Comparison of ENCODE assay signal across 8 cellular contexts in genomic region chr14:92323031-92323915, GRCh38. TPM values are rescaled to one million over a fixed set of nuclear protein-coding genes. Genes with fewer than 3 reads are reported as not detected.
DNase-seq lines count a peak whose midpoint lies in the region; ATAC-seq and TF ChIP-seq lines count a peak whose summit lies in the region.
"Had no signal": no experiment of that assay in that cellular context is flagged by ENCODE, and none has a peak within 500 bp of the region (broad histone marks: within the 10 kb centered on the region; RNA-seq: fewer than 3 reads in every experiment).

Gene SLC24A4 (plus strand): TSS chr14:92323165. CDS start chr14:92323831, 666 bp downstream.

- in situ Hi-C loops in GM13977 (cut with MboI; ENCODE audit: low pct_unique_long_range_greater_than_20kb, low sequenced_read_pairs, unreplicated experiment) = no loop called here

- no peak for TF ChIP-seq CTCF in GM13977 (IDR thresholded peaks at IDR 0.05; ENCODE audit: extremely low read depth, insufficient read depth, missing control alignments)
- 0 out of 2 replicates have a peak, but pooled peaks have one; percentile 7 for TF ChIP-seq CTCF in VCaP (conservative IDR thresholded peaks at IDR 0.05)
- TF ChIP-seq CTCF in hepatocyte (IDR thresholded peaks at IDR 0.05; ENCODE audit: poor library complexity) = no peak

- peak within 1 kb of the TSS in 1 of 3 donors; percentile 45 for H3K9ac ChIP-seq in skeletal muscle tissue (ENCODE audit: low read depth in 1 of 3, low read length in 3 of 3)

- H3K9me2 ChIP-seq in hepatocyte (replicated peaks; ENCODE audit: insufficient read depth) = no peaks in the 10 kb centered on the region

- H3K27me3 ChIP-seq in hepatocyte (peaks cover 88% of the 10 kb centered on the region), skeletal muscle tissue (ENCODE audit: control insufficient read depth in 3 of 3, insufficient read depth in 3 of 3, low read length in 3 of 3) (peaks cover 37 to 48% (median 41%) of the 10 kb centered on the region in 3 donors), SJCRH30 (no peaks in the 10 kb centered on the region)

- H3K4me3 ChIP-seq in hepatocyte (no peak within 1 kb of the TSS), skeletal muscle tissue (ENCODE audit: low read length in 3 of 3) (peak within 1 kb of the TSS in 2 of 3 donors; percentile 32 to 49), SJCRH30 (no peak within 1 kb of the TSS)
- H3K4me3 ChIP-seq: K562 had no signal

- H3K27ac ChIP-seq in VCaP = no peak within 1 kb of the TSS
- no peak within 1 kb of the TSS for H3K27ac ChIP-seq in hepatocyte
- no peak within 1 kb of the TSS for H3K27ac ChIP-seq in skeletal muscle tissue (ENCODE audit: low read depth, low read length)
- H3K27ac ChIP-seq in SJCRH30 = no peak within 1 kb of the TSS

- no peak within 1 kb of the TSS for H2AFZ ChIP-seq in hepatocyte

- ATAC-seq in GM21529 (IDR thresholded peaks at IDR 0.05; ENCODE audit: unreplicated experiment) (no peak), GM18868 (IDR thresholded peaks at IDR 0.05; ENCODE audit: unreplicated experiment) (no peak)
- ATAC-seq: K562 had no signal

- peak within 1 kb of the TSS; percentile 94 for H3K4me2 ChIP-seq in hepatocyte

- H4K20me1 ChIP-seq in hepatocyte (ENCODE audit: insufficient read depth, poor library complexity, severe bottlenecking) = no peaks in the 10 kb centered on the region

- 1% methylated on average over 48 of the region's 117 CpGs for WGBS in hepatocyte (ENCODE audit: low lambda C conversion rate, missing lambda C conversion rate)

- H3K9me3 ChIP-seq in hepatocyte (ENCODE audit: low read depth) = no peaks in the 10 kb centered on the region
- H3K9me3 ChIP-seq in skeletal muscle tissue (ENCODE audit: control insufficient read depth in 3 of 3, low read length in 3 of 3) = no peaks in the 10 kb centered on the region
- no peaks in the 10 kb centered on the region for H3K9me3 ChIP-seq in SJCRH30 (replicated peaks)

- H3K36me3 ChIP-seq in hepatocyte (replicated peaks; ENCODE audit: insufficient read depth, low read depth) = no peaks in the 10 kb centered on the region
- no peaks in the 10 kb centered on the region for H3K36me3 ChIP-seq in skeletal muscle tissue (ENCODE audit: control insufficient read depth in 3 of 3, insufficient read depth in 3 of 3, low read length in 3 of 3)
- H3K36me3 ChIP-seq in SJCRH30 = no peaks in the 10 kb centered on the region

- peak; percentile 72 for DNase-seq in GM13977 (ENCODE audit: low spot score)
- DNase-seq in hepatocyte (ENCODE audit: low spot score) = peak; percentile 26
- DNase-seq in SJCRH30 = no peak

- H3K4me1 ChIP-seq in hepatocyte (ENCODE audit: insufficient read depth) (peaks cover 5% of the 10 kb centered on the region), skeletal muscle tissue (ENCODE audit: control insufficient read depth in 3 of 3, insufficient read depth in 3 of 3, low read length in 3 of 3) (peaks cover 4 to 5% (median 4%) of the 10 kb centered on the region in 3 donors), SJCRH30 (no peaks in the 10 kb centered on the region)

- no peaks in the 10 kb centered on the region for H3K79me2 ChIP-seq in hepatocyte

RNA-seq across cellular contexts. Expression of gene SLC24A4, which starts in this region (rescaled TPM):
- total RNA-seq in hepatocyte (0.28 and 0.50 TPM in 2 replicates), skeletal muscle tissue (1.6 TPM)
- 0.46 TPM in 1 of 2 replicates, not detected in the other for polyA plus RNA-seq in hepatocyte
- 0.02 TPM in 1 of 2 replicates, not detected in the other for total RNA-seq in SJCRH30 (2014; rRNA removed; shearing (Covaris generic))
- total RNA-seq: K562 had no signal
- polyA plus RNA-seq: K562 had no signal

Comparison
In these comparisons a context has a peak if more than half of its experiments do, and no peak if none do; other contexts are left out.
1. Peak in DNase-seq and H3K4me2 ChIP-seq in hepatocyte; RNA of the gene not detected or under 1 TPM.
2. H3K4me3 ChIP-seq: peak in skeletal muscle tissue (2 of 3); none in hepatocyte (single experiment) and SJCRH30 (single experiment).